Comparison of ENCODE assay signal across 8 cellular contexts in genomic region chr11:46121328-46121723, GRCh38. TPM values are rescaled to one million over a fixed set of nuclear protein-coding genes. Genes with fewer than 3 reads are reported as not detected.
DNase-seq lines count a peak whose midpoint lies in the region; ATAC-seq and TF ChIP-seq lines count a peak whose summit lies in the region.

PHF21A (minus strand) TSS chr11:46121454; CDS start chr11:46084219, 37,235 bp downstream.

- no CpG with 5 or more reads among the region's 49 CpGs for WGBS in gastroesophageal sphincter (ENCODE audit: low coverage in 1 of 2), 2 donors

- H3K9me3 ChIP-seq in SJSA1 (replicated peaks), result no peaks in the 10 kb centered on the region
- H3K9me3 ChIP-seq in gastroesophageal sphincter, result no peaks in the 10 kb centered on the region
- H3K9me3 ChIP-seq in thoracic aorta, result no peaks in the 10 kb centered on the region

- no peak for TF ChIP-seq CTCF in gastroesophageal sphincter (IDR thresholded peaks at IDR 0.05)
- TF ChIP-seq CTCF in thoracic aorta (IDR thresholded peaks at IDR 0.05), result no peak

- H3K27ac ChIP-seq in SJSA1 (peak within 1 kb of the TSS; percentile 22), gastroesophageal sphincter (peak within 1 kb of the TSS; percentile 93 to 100 (median 97)), thoracic aorta (peak within 1 kb of the TSS; percentile 73 to 83)

- peak; percentile 38 to 50 for TF ChIP-seq POLR2A in gastroesophageal sphincter (IDR thresholded peaks at IDR 0.05)

- DNase-seq in ELF-1 (ENCODE audit: low read depth, low spot score), result peak; percentile 95
- DNase-seq in H4 (ENCODE audit: low spot score), result peak; percentile 93
- DNase-seq in M059J (ENCODE audit: low read depth), result peak; percentile 90
- DNase-seq in SJSA1 (ENCODE audit: low read depth in 1 of 2, low spot score in 2 of 2), result peak in 1 of 2 experiments; percentile 96
- peak; percentile 68 to 85 (median 74) for DNase-seq in activated naive CD4-positive, alpha-beta T cell (lab: John Stamatoyannopoulos, UW)
- DNase-seq in nucleus accumbens (lab: John Stamatoyannopoulos, UW), result peak in 55 of 56 donors; percentile 55 to 93 (median 83)
- peak; percentile 62 for DNase-seq in thoracic aorta (ENCODE audit: low spot score)

- TF ChIP-seq EP300 in gastroesophageal sphincter (IDR thresholded peaks at IDR 0.05), result no peak

- H3K4me1 ChIP-seq in SJSA1 (replicated peaks), result peaks cover 9% of the 10 kb centered on the region
- H3K4me1 ChIP-seq in gastroesophageal sphincter, result peaks cover 0 to 38% (median 8%) of the 10 kb centered on the region in 3 donors
- H3K4me1 ChIP-seq in thoracic aorta (ENCODE audit: control insufficient read depth in 1 of 2, low read depth in 2 of 2), result peaks cover 19 to 24% of the 10 kb centered on the region in 2 donors

- H3K36me3 ChIP-seq in SJSA1 (0 out of 2 replicates have a peak, but pooled peaks cover 3% of the 10 kb centered on the region), gastroesophageal sphincter (no peaks in the 10 kb centered on the region), thoracic aorta (no peaks in the 10 kb centered on the region)

- H3K4me3 ChIP-seq in SJSA1 (peak within 1 kb of the TSS; percentile 95), gastroesophageal sphincter (peak within 1 kb of the TSS; percentile 92 to 95), thoracic aorta (peak within 1 kb of the TSS; percentile 93)

- ATAC-seq in gastroesophageal sphincter (peak; percentile 90), thoracic aorta (ENCODE audit: insufficient number of reproducible peaks, low FRiP score, low read depth) (peak; percentile 51)

- H3K27me3 ChIP-seq in SJSA1 (replicated peaks) (no peaks in the 10 kb centered on the region), gastroesophageal sphincter (no peaks in the 10 kb centered on the region), thoracic aorta (replicated peaks; ENCODE audit: insufficient read depth) (no peaks in the 10 kb centered on the region)

RNA-seq across cellular contexts. Expression of gene PHF21A, which starts in this region (rescaled TPM):
- 8.0 and 39.9 TPM in 2 replicates for total RNA-seq in H4 (2014; rRNA removed; shearing (Covaris generic))
- 10.6 and 19.7 TPM in 2 replicates for total RNA-seq in M059J (2014; rRNA removed; shearing (Covaris generic))
- total RNA-seq in SJSA1 (2014; rRNA removed; shearing (Covaris generic)), result 6.4 and 10.8 TPM in 2 replicates
- total RNA-seq in gastroesophageal sphincter (10 to 100 TPM; 28.5 to 53.9 (median 42.2) TPM), thoracic aorta (100 to 1,000 TPM in 1 of 2 donors, 10 to 100 TPM in 1; 62.3 to 104 TPM)

Comparison
In these comparisons a context has a peak if more than half of its experiments do, and no peak if none do; other contexts are left out.
1. H3K27ac ChIP-seq: peak in every context shown above with its lines; median percentile 97 in gastroesophageal sphincter; 78 in thoracic aorta; 22 in SJSA1.